In genomic region chr12:116862167-116862566, GRCh38 we compare ENCODE assay signal across 1 cellular context.
TF ChIP-seq lines count a peak whose summit lies in the region.

No MANE protein-coding gene starts in this region.

TF ChIP-seq in IMR-90, 13 proteins besides CTCF, POLR2A, EP300 and RAD21 (continued from another document):
- no peak for TF ChIP-seq ELK1 (IDR thresholded peaks at IDR 0.05; ENCODE audit: borderline replicate concordance, low read depth, low read length)
- TF ChIP-seq USF2 (IDR thresholded peaks at IDR 0.05; ENCODE audit: low read depth, low read length) = no peak
TF ChIP-seq in IMR-90: peak in this region for 0.
